18 cellular contexts compared by ENCODE assay signal in the genomic region with DNA sequence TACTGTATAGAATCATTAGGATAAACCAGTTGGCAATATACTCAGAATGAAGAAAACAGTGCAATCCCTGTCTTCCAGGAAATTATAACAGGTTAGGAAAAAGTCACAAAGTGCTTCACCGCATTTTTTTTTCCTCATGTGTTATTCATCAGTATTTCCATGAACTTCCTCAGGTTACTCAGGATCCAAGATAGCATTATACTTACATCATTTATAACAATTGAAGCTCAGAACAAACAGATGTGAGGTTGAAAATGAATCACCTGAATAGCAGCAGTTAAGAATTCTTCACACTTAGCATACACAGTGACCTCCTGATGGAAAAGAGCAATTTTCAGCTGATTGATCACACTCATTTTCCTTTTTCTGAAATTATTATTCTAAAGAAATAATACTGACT.
"Had no signal": no experiment of that assay in that cellular context is flagged by ENCODE, and none has a peak within 500 bp of the region (broad histone marks: within the 10 kb centered on the region; RNA-seq: fewer than 3 reads in every experiment).

No MANE protein-coding gene starts in this region.

- H3K27me3 ChIP-seq: adrenal gland, esophagus muscularis mucosa, right lobe of liver, tibial nerve had no signal

- ATAC-seq: natural killer cell treated with Interleukin-12 subunit alpha and Interleukin-12 subunit beta and Interleukin-15 and Interleukin-18, amount 100 ng/mL, for 72 hours; right lobe of liver; stimulated activated naive B cell treated with anti-CD40 and anti-IgM and Interleukin-4, amounts not matched to agents 10 μg/mL and 1 μg/mL and 100 μg/mL, for 72 hours had no signal

- H3K27me3 Mint-ChIP-seq: activated CD4-positive, alpha-beta T cell treated with anti-CD3 and anti-CD28 coated beads, Interleukin-2, amount 10 ng/mL, durations not matched to agents 7 days and 5 days; brain had no signal

- H3K9me3 ChIP-seq: adrenal gland, esophagus muscularis mucosa, left ventricle myocardium inferior, prostate gland, right lobe of liver had no signal

- H3K4me1 ChIP-seq: adrenal gland, esophagus muscularis mucosa, left ventricle myocardium inferior, prostate gland, right lobe of liver, tibial nerve had no signal

- H3K9me3 Mint-ChIP-seq: activated B cell treated with CpG ODN at 0.5 μM for 24 hours, endodermal cell, memory B cell had no signal

- H3K4me1 Mint-ChIP-seq: endodermal cell had no signal

- H3K4me3 Mint-ChIP-seq: activated B cell treated with CpG ODN at 0.5 μM for 24 hours; activated CD4-positive, alpha-beta T cell treated with anti-CD3 and anti-CD28 coated beads, Interleukin-2, amount 10 ng/mL, durations not matched to agents 7 days and 5 days; brain; endodermal cell; memory B cell; natural killer cell treated with Interleukin-12 subunit alpha and Interleukin-12 subunit beta and Interleukin-15 and Interleukin-18, amount 100 ng/mL, for 72 hours; stimulated activated naive B cell treated with anti-CD40 and anti-IgM and Interleukin-4, amounts not matched to agents 10 μg/mL and 1 μg/mL and 100 μg/mL, for 72 hours had no signal

- H3K27ac ChIP-seq: adrenal gland, esophagus muscularis mucosa, left ventricle myocardium inferior, prostate gland, right lobe of liver, tibial nerve had no signal

- H3K4me3 ChIP-seq: adrenal gland, esophagus muscularis mucosa, left ventricle myocardium inferior, prostate gland, right lobe of liver, tibial nerve had no signal

- H3K36me3 Mint-ChIP-seq: brain; memory B cell; stimulated activated naive B cell treated with anti-CD40 and anti-IgM and Interleukin-4, amounts not matched to agents 10 μg/mL and 1 μg/mL and 100 μg/mL, for 72 hours had no signal

- DNase-seq: activated B cell treated with CpG ODN at 0.5 μM for 24 hours; activated CD4-positive, alpha-beta T cell treated with anti-CD3 and anti-CD28 coated beads, Interleukin-2, amount 10 ng/mL, durations not matched to agents 7 days and 5 days; activated CD8-positive, alpha-beta memory T cell treated with anti-CD3 and anti-CD28 coated beads for 24 hours; activated naive CD4-positive, alpha-beta T cell treated with anti-CD3 and anti-CD28 coated beads, Interleukin-2, amount 50 U/mL, for 16 hours; adrenal gland; cerebellar nuclear complex; dermis blood vessel endothelial cell; endodermal cell; left ventricle myocardium inferior; right lobe of liver; stimulated activated CD4-positive, alpha-beta T cell treated with anti-CD3 and anti-CD28 coated beads, Interleukin-1b, Interleukin-23, amount 100 ng/mL, for 48 hours; stimulated activated naive B cell treated with anti-CD40 and anti-IgM and Interleukin-4, amounts not matched to agents 10 μg/mL and 1 μg/mL and 100 μg/mL, for 72 hours had no signal

- H3K27ac Mint-ChIP-seq: activated B cell treated with CpG ODN at 0.5 μM for 24 hours; activated CD4-positive, alpha-beta T cell treated with anti-CD3 and anti-CD28 coated beads, Interleukin-2, amount 10 ng/mL, durations not matched to agents 7 days and 5 days; brain; endodermal cell; memory B cell; natural killer cell treated with Interleukin-12 subunit alpha and Interleukin-12 subunit beta and Interleukin-15 and Interleukin-18, amount 100 ng/mL, for 72 hours; stimulated activated naive B cell treated with anti-CD40 and anti-IgM and Interleukin-4, amounts not matched to agents 10 μg/mL and 1 μg/mL and 100 μg/mL, for 72 hours had no signal

- H3K36me3 ChIP-seq: adrenal gland, esophagus muscularis mucosa, left ventricle myocardium inferior, prostate gland, right lobe of liver, tibial nerve had no signal
